ENCODE assay signal across 3 cellular contexts in genomic region chr2:6858628-6859027, GRCh38. TPM values are rescaled to one million over a fixed set of nuclear protein-coding genes. Genes with fewer than 3 reads are reported as not detected.
"Had no signal": no experiment of that assay in that cellular context is flagged by ENCODE, and none has a peak within 500 bp of the region (broad histone marks: within the 10 kb centered on the region; RNA-seq: fewer than 3 reads in every experiment).

No MANE protein-coding gene starts in this region.

RNA-seq across cellular contexts. Expression of gene RSAD2, which starts 18.9 kb away (rescaled TPM):
- total RNA-seq: HT1080, IMR-90 had no signal
- polyA plus RNA-seq: HepG2, IMR-90 had no signal
